Comparison of ENCODE assay signal across 2 cellular contexts in genomic region chr9:37923121-37923795, GRCh38.
TF ChIP-seq lines count a peak whose summit lies in the region.

No MANE protein-coding gene starts in this region.

TF ChIP-seq in IMR-90, 13 proteins besides CTCF, POLR2A, EP300 and RAD21:
- TF ChIP-seq MAZ (IDR thresholded peaks at IDR 0.05; ENCODE audit: borderline replicate concordance, low read depth, low read length) (no peak), RCOR1 (IDR thresholded peaks at IDR 0.05; ENCODE audit: insufficient replicate concordance, low read length) (no peak), RFX5 (IDR thresholded peaks at IDR 0.05; ENCODE audit: low read depth, low read length) (no peak), BHLHE40 (IDR thresholded peaks at IDR 0.05; ENCODE audit: low read depth, low read length) (no peak), MXI1 (IDR thresholded peaks at IDR 0.05; ENCODE audit: borderline replicate concordance, low read depth, low read length) (no peak), MAFK (IDR thresholded peaks at IDR 0.05; ENCODE audit: low read depth, low read length) (no peak), CEBPB (IDR thresholded peaks at IDR 0.05; ENCODE audit: low read depth, low read length) (no peak), NFE2L2 (IDR thresholded peaks at IDR 0.05; ENCODE audit: low read depth, low read length) (no peak), CHD1 (IDR thresholded peaks at IDR 0.05; ENCODE audit: low read depth, low read length) (no peak), FOS (IDR thresholded peaks at IDR 0.05; ENCODE audit: low read depth, low read length) (no peak), ELK1 (IDR thresholded peaks at IDR 0.05; ENCODE audit: borderline replicate concordance, low read depth, low read length) (no peak), SMC3 (IDR thresholded peaks at IDR 0.05; ENCODE audit: low read depth, low read length) (no peak)
- TF ChIP-seq, protein P1, sequence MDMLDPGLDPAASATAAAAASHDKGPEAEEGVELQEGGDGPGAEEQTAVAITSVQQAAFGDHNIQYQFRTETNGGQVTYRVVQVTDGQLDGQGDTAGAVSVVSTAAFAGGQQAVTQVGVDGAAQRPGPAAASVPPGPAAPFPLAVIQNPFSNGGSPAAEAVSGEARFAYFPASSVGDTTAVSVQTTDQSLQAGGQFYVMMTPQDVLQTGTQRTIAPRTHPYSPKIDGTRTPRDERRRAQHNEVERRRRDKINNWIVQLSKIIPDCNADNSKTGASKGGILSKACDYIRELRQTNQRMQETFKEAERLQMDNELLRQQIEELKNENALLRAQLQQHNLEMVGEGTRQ (IDR thresholded peaks at IDR 0.05; ENCODE audit: low read depth, low read length) = no peak

TF ChIP-seq in HepG2, 621 proteins besides CTCF, POLR2A, EP300 and RAD21:
- TF ChIP-seq ARID2 (CRISPR knock-in tag; IDR thresholded peaks at IDR 0.05; ENCODE audit: borderline replicate concordance) (no peak), RBM22 (optimal IDR thresholded peaks at IDR 0.05; ENCODE audit: low read length) (peak; percentile 77)
